In the genomic region with DNA sequence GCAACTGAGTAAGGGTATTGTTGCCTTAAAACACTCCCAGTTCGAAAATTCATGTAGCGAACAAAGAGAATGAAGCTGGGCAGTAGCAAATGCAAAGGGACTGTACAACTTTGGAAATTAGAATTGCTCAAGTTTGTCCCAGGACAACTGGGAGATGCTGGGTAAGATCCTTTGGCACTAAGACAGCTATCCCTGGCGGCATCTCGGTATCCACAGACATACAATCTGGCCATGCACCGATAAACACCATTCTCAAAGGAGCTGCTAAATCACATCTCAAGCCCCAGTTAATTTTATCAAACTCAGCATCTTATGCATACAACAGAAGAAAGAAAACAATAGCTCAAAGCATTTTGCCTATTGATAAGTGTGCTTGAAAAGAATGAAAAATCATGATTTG, we compare ENCODE assay signal across 10 cellular contexts.
"Had no signal": no experiment of that assay in that cellular context is flagged by ENCODE, and none has a peak within 500 bp of the region (broad histone marks: within the 10 kb centered on the region; RNA-seq: fewer than 3 reads in every experiment).

No MANE protein-coding gene starts in this region.

- H3K9me3 ChIP-seq: HAP-1 had no signal

- DNase-seq: GOT3, H7, HFFc6, KBM-7 had no signal

- H3K4me1 Mint-ChIP-seq: IgD-negative memory B cell had no signal

- H3K4me3 Mint-ChIP-seq: HFFc6, IgD-negative memory B cell had no signal

- H3K4me3 ChIP-seq: GM23248, HAP-1 had no signal

- H3K27ac ChIP-seq: GM23248, HL-60 had no signal

- H3K9me3 Mint-ChIP-seq: HFFc6 had no signal

- H3K4me1 ChIP-seq: HAP-1 had no signal

- H3K27ac Mint-ChIP-seq: HFFc6, IgD-negative memory B cell had no signal

- ATAC-seq: HCT116, HepG2 had no signal

- H3K36me3 ChIP-seq: HAP-1 had no signal
